Comparison of ENCODE assay signal across 9 cellular contexts in the genomic region with DNA sequence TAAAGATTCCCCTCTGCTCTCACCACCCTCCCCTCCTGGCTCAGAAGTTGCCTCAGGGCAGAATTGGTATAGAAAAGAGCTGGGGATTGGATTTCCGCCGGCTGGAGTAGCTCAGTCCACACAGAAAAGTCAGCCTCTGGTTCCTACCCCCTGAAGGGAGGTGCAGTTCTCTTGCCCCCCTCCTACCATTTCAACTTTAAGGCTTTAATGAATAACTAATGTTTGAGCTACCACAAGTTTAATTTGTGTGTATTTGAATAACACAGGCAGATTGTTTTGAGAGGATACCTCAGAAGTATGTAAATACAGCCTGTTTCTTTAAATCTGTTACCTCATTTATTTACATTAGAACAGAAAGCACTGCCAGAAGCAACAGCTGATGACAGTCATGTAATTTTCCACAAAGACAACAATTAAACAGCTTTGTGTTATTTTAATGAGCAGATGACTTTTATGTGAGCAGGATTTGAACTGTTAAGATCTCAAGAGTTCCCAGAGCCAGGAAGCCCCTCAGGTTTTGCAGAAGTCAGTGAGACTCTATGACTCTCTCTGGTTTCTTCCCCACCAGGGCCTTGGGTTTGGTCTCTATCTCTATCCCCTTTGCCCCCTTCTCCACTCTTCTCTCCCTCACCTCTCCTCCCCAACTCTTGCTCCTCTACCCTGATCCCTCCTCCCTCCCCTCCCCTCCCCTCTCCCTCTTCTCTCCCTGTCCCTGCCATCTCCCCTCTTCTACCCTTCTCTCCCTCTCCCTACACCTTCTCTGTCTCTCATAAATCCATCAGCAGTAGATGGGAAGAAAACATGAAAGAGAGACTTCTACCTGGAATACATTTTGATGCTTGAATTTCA. TPM values are rescaled to one million over a fixed set of nuclear protein-coding genes. Genes with fewer than 3 reads are reported as not detected.
A peak's percentile ranks its signal among the peaks of the same experiment; 100 is the strongest.
DNase-seq lines count a peak whose midpoint lies in the region; ATAC-seq and TF ChIP-seq lines count a peak whose summit lies in the region.
"Had no signal": no experiment of that assay in that cellular context is flagged by ENCODE, and none has a peak within 500 bp of the region (broad histone marks: within the 10 kb centered on the region; RNA-seq: fewer than 3 reads in every experiment).

No MANE protein-coding gene starts in this region.

- peak in 1 of 2 donors; percentile 50 for TF ChIP-seq RAD21 in liver (IDR thresholded peaks at IDR 0.05)

- H3K36me3 Mint-ChIP-seq in CD4-positive, alpha-beta memory T cell: peaks cover 0 to 8% of the 10 kb centered on the region in 2 donors

- peak; percentile 78 for ATAC-seq in body of pancreas
- ATAC-seq in GM18867 (IDR thresholded peaks at IDR 0.05; ENCODE audit: unreplicated experiment): no peak
- ATAC-seq: activated naive CD4-positive, alpha-beta T cell treated with anti-CD3 and anti-CD28 coated beads, Interleukin-2, amount 50 U/mL, for 72 hours had no signal

- H3K4me1 ChIP-seq in CD4-positive, alpha-beta memory T cell (ENCODE audit: insufficient read depth, low read length): peaks cover 70% of the 10 kb centered on the region
- H3K4me1 ChIP-seq in body of pancreas (peaks cover 82% of the 10 kb centered on the region), liver (ENCODE audit: control insufficient read depth in 4 of 4, insufficient read depth in 4 of 4, low read length in 3 of 4) (peaks cover 25 to 83% (median 67%) of the 10 kb centered on the region in 4 donors)

- peaks cover 41 to 80% (median 64%) of the 10 kb centered on the region in 4 donors for H3K4me1 Mint-ChIP-seq in CD4-positive, alpha-beta memory T cell

- TF ChIP-seq CTCF in body of pancreas (IDR thresholded peaks at IDR 0.05) (no peak), liver (IDR thresholded peaks at IDR 0.05; ENCODE audit: low read depth, low read length, missing input control) (no peak)

- intact Hi-C loops in CD4-positive, alpha-beta memory T cell (cut with micrococcal nuclease): no loop called here
- intact Hi-C loops in body of pancreas (cut with DNase I) (no loop called here), posterior cingulate gyrus (cut with DNase I) (no loop called here)

- CTCF ChIA-PET in CD4-positive, alpha-beta memory T cell (lab: Charles Lee; ENCODE audit: partially characterized antibody): interaction anchor here (0.9 to 3.5 kb wide), 3 partner anchors 18 to 30 kb away, joined by 3 to 15 read pairs (median 3); partner anchors contain the start of gene DUSP10

- H3K9me3 Mint-ChIP-seq in CD4-positive, alpha-beta memory T cell: peaks cover 0 to 2% (median 0%) of the 10 kb centered on the region in 8 donors
- H3K9me3 Mint-ChIP-seq: activated naive CD4-positive, alpha-beta T cell treated with anti-CD3 and anti-CD28 coated beads, Interleukin-2, amount 50 U/mL, for 72 hours had no signal

- H3K27ac Mint-ChIP-seq in CD4-positive, alpha-beta memory T cell: peak overlapping the region in 6 of 7 donors; percentile 14 to 87 (median 51)

- WGBS in body of pancreas, 2 donors: 27 to 28% methylated on average over 2 of the region's 2 CpGs
- 21% methylated on average over 2 of the region's 2 CpGs for WGBS in liver

- peak overlapping the region in 1 of 2 donors; percentile 59 for H3K9ac ChIP-seq in liver (ENCODE audit: low read depth in 1 of 2, low read length in 2 of 2)

- TF ChIP-seq POLR2A in body of pancreas (IDR thresholded peaks at IDR 0.05): no peak

- no peaks in the 10 kb centered on the region for H3K27me3 ChIP-seq in CD4-positive, alpha-beta memory T cell (ENCODE audit: insufficient read depth, low read length)
- no peaks in the 10 kb centered on the region for H3K27me3 ChIP-seq in body of pancreas
- H3K27me3 ChIP-seq in liver (ENCODE audit: control insufficient read depth in 4 of 4, insufficient read depth in 4 of 4, low read length in 3 of 4): no peaks in the 10 kb centered on the region

- no peak for DNase-seq in CD4-positive, alpha-beta memory T cell
- peak; percentile 38 for DNase-seq in NCI-H1694 (lab: John Stamatoyannopoulos, UW)
- peak; percentile 48 to 65 (median 52) for DNase-seq in body of pancreas
- no peak for DNase-seq in NCI-H82 (lab: John Stamatoyannopoulos, UW)
- DNase-seq in Ammon's horn (ENCODE audit: low spot score): no peak
- DNase-seq in posterior cingulate gyrus: no peak

- no peaks in the 10 kb centered on the region for H3K9me3 ChIP-seq in CD4-positive, alpha-beta memory T cell (ENCODE audit: control insufficient read depth in 1 of 2, low read length in 2 of 2)
- H3K9me3 ChIP-seq in body of pancreas (no peaks in the 10 kb centered on the region), liver (ENCODE audit: control insufficient read depth in 4 of 4, low read length in 3 of 4) (no peaks in the 10 kb centered on the region)

- H3K36me3 ChIP-seq in CD4-positive, alpha-beta memory T cell (ENCODE audit: insufficient read depth, low read length): no peaks in the 10 kb centered on the region
- H3K36me3 ChIP-seq in body of pancreas (replicated peaks in 1 of 2; ENCODE audit: insufficient read depth in 1 of 2, low read depth in 2 of 2) (no peaks in the 10 kb centered on the region), liver (ENCODE audit: control insufficient read depth in 4 of 4, insufficient read depth in 3 of 4, low read depth in 1 of 4, low read length in 3 of 4) (peaks cover 0 to 4% (median 0%) of the 10 kb centered on the region in 4 donors)

- H3K27me3 Mint-ChIP-seq in CD4-positive, alpha-beta memory T cell: no peaks in the 10 kb centered on the region

- H3K4me3 Mint-ChIP-seq in CD4-positive, alpha-beta memory T cell: peak overlapping the region in 1 of 8 donors; percentile 67

- no peak overlapping the region for H3K27ac ChIP-seq in CD4-positive, alpha-beta memory T cell (ENCODE audit: low read depth, low read length)
- H3K27ac ChIP-seq in body of pancreas: peak overlapping the region; percentile 62 to 77 (median 72)
- peak overlapping the region; percentile 78 to 82 for H3K27ac ChIP-seq in liver (ENCODE audit: low read depth in 1 of 2, low read length in 2 of 2)

- no peak overlapping the region for H3K4me3 ChIP-seq in CD4-positive, alpha-beta memory T cell (ENCODE audit: low read length in 2 of 2)
- H3K4me3 ChIP-seq in body of pancreas (no peak overlapping the region), liver (ENCODE audit: low read depth in 1 of 3, low read length in 3 of 3) (no peak overlapping the region)

- POLR2A ChIA-PET in CD4-positive, alpha-beta memory T cell (lab: Charles Lee; ENCODE audit: partially characterized antibody): interaction anchor here (8.8 kb wide), 1 partner anchor 27 kb away, joined by 192 read pairs; the partner anchor contains the start of gene DUSP10

TF ChIP-seq in liver, 16 proteins besides CTCF, POLR2A, EP300 and RAD21 (continues in another document):
- TF ChIP-seq, protein P1, sequence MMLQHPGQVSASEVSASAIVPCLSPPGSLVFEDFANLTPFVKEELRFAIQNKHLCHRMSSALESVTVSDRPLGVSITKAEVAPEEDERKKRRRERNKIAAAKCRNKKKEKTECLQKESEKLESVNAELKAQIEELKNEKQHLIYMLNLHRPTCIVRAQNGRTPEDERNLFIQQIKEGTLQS (IDR thresholded peaks at IDR 0.05): peak; percentile 8
- TF ChIP-seq FOXA1 (IDR thresholded peaks at IDR 0.05) (peak; percentile 69), HNF4A (conservative IDR thresholded peaks at IDR 0.05) (peak; percentile 31 to 41), FOXA2 (IDR thresholded peaks at IDR 0.05) (peak; percentile 78), HNF4G (IDR thresholded peaks at IDR 0.05) (no peak), GABPA (IDR thresholded peaks at IDR 0.05 in 1 of 2, conservative IDR thresholded peaks at IDR 0.05 in 1 of 2) (no peak), JUND (IDR thresholded peaks at IDR 0.05) (peak in 1 of 2 donors; percentile 51), MAX (IDR thresholded peaks at IDR 0.05) (peak; percentile 52), NR2F2 (IDR thresholded peaks at IDR 0.05) (no peak), YY1 (IDR thresholded peaks at IDR 0.05) (peak; percentile 39), RXRA (IDR thresholded peaks at IDR 0.05) (peak; percentile 34 to 37)
- TF ChIP-seq, protein P2, sequence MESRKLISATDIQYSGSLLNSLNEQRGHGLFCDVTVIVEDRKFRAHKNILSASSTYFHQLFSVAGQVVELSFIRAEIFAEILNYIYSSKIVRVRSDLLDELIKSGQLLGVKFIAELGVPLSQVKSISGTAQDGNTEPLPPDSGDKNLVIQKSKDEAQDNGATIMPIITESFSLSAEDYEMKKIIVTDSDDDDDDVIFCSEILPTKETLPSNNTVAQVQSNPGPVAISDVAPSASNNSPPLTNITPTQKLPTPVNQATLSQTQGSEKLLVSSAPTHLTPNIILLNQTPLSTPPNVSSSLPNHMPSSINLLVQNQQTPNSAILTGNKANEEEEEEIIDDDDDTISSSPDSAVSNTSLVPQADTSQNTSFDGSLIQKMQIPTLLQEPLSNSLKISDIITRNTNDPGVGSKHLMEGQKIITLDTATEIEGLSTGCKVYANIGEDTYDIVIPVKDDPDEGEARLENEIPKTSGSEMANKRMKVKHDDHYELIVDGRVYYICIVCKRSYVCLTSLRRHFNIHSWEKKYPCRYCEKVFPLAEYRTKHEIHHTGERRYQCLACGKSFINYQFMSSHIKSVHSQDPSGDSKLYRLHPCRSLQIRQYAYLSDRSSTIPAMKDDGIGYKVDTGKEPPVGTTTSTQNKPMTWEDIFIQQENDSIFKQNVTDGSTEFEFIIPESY (IDR thresholded peaks at IDR 0.05): no peak

RNA-seq across cellular contexts. Expression of gene DUSP10, which starts 26.3 kb away (rescaled TPM):
- total RNA-seq in CD4-positive, alpha-beta memory T cell: 1 to 10 TPM; 3.8 to 4.1 TPM
- polyA plus RNA-seq in CD4-positive, alpha-beta memory T cell: 1 to 10 TPM; 4.5 to 9.9 TPM
- total RNA-seq in body of pancreas (10 to 100 TPM in 1 of 2 donors, 1 to 10 TPM in 1; 5.4 to 12.2 TPM), liver (10 to 100 TPM in 1 of 2 donors, 1 to 10 TPM in 1; 6.7 to 15.4 TPM)
- polyA plus RNA-seq in liver: 10 to 100 TPM in 1 of 2 donors, 1 to 10 TPM in 1; 8.0 to 13.4 TPM

Comparison
In these comparisons a context has a peak if more than half of its experiments do, and no peak if none do; other contexts are left out.
1. DNase-seq: peak in NCI-H1694 (single experiment) and body of pancreas (4 of 4); none in CD4-positive, alpha-beta memory T cell (0 of 5), NCI-H82 (single experiment), Ammon's horn (single experiment) and posterior cingulate gyrus (0 of 10).